ENCODE assay signal across 16 cellular contexts in genomic region chr5:133257977-133258376, GRCh38.
"Had no signal": no experiment of that assay in that cellular context is flagged by ENCODE, and none has a peak within 500 bp of the region (broad histone marks: within the 10 kb centered on the region; RNA-seq: fewer than 3 reads in every experiment).

No MANE protein-coding gene starts in this region.

- H3K27ac ChIP-seq: breast epithelium, gastroesophageal sphincter, hepatocyte, testis, transverse colon had no signal

- H3K36me3 Mint-ChIP-seq: natural killer cell treated with Interleukin-12 subunit alpha and Interleukin-12 subunit beta and Interleukin-15 and Interleukin-18, amount 100 ng/mL, for 72 hours had no signal

- H3K4me2 ChIP-seq: hepatocyte had no signal

- H3K4me1 ChIP-seq: breast epithelium, gastroesophageal sphincter, testis, transverse colon had no signal

- H3K4me3 Mint-ChIP-seq: natural killer cell treated with Interleukin-12 subunit alpha and Interleukin-12 subunit beta and Interleukin-15 and Interleukin-18, amount 100 ng/mL, for 72 hours; T-helper 2 cell treated with Interferon-gamma antibody and Interleukin-4, amounts not matched to agents 5 μg/mL and 100 μg/mL, for 36 hours had no signal

- H3K9me3 Mint-ChIP-seq: natural killer cell treated with Interleukin-12 subunit alpha and Interleukin-12 subunit beta and Interleukin-15 and Interleukin-18, amount 100 ng/mL, for 72 hours; T-helper 2 cell treated with Interferon-gamma antibody and Interleukin-4, amounts not matched to agents 5 μg/mL and 100 μg/mL, for 36 hours had no signal

- H3K27ac Mint-ChIP-seq: natural killer cell treated with Interleukin-12 subunit alpha and Interleukin-12 subunit beta and Interleukin-15 and Interleukin-18, amount 100 ng/mL, for 72 hours; T-helper 2 cell treated with Interferon-gamma antibody and Interleukin-4, amounts not matched to agents 5 μg/mL and 100 μg/mL, for 36 hours had no signal

- ATAC-seq: gastroesophageal sphincter; left ventricle myocardium superior; mucosa of descending colon; natural killer cell treated with Interleukin-12 subunit alpha and Interleukin-12 subunit beta and Interleukin-15 and Interleukin-18, amount 100 ng/mL, for 72 hours; right cardiac atrium had no signal

- H3K9me3 ChIP-seq: breast epithelium, gastroesophageal sphincter, mucosa of descending colon, testis, transverse colon had no signal

- H3K4me3 ChIP-seq: breast epithelium, gastroesophageal sphincter, hepatocyte, mucosa of descending colon, testis, transverse colon had no signal

- H3K36me3 ChIP-seq: breast epithelium, gastroesophageal sphincter, transverse colon had no signal

- DNase-seq: activated naive CD4-positive, alpha-beta T cell treated with Interleukin-2 at 50 U/mL for 16 hours; central memory CD4-positive, alpha-beta T cell; islet precursor cell; left ventricle myocardium superior; mucosa of descending colon; right cardiac atrium; stimulated activated CD4-positive, alpha-beta T cell treated with anti-CD3 and anti-CD28 coated beads, Interleukin-4, amount 100 ng/mL, for 24 hours; stimulated activated naive CD4-positive, alpha-beta T cell; T-helper 1 cell; testis; transverse colon had no signal

- H3K27me3 ChIP-seq: breast epithelium, gastroesophageal sphincter, hepatocyte, testis, transverse colon had no signal
